8 cellular contexts compared by ENCODE assay signal in the genomic region with DNA sequence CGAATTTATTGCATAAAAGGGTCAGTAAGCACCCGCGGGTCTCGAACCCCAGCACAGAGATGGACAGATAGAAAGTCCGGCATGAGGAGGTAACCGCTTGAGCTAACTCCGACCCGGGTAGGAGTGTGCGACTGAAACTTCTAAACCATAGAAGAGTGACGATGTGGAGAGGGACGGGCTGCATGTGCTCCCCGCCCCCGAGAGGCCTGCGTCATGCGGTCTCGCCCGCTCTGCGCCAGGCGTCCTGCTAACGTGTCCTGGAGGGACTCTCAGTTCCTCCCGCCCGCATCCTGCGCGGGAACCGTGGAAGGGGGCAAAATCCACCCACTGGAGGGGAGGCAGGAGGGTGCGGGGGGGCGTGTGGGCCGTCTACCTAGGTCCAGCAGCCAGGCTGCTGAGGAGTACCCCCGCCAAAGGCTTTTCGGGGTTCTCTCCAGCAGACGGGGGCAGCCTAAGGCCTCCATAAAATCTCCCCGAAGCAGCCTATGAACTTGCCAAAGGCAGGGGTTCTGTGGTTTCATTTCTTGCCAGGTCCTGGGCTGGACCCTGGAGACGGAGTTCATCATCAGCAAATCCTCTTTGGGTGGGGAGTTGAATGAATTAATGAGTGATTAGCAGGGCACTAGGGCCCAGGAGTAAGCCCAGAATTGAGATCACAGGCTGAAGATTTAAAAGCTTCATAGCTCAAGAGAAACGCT. TPM values are rescaled to one million over a fixed set of nuclear protein-coding genes. Genes with fewer than 3 reads are reported as not detected.
DNase-seq lines count a peak whose midpoint lies in the region; TF ChIP-seq lines count a peak whose summit lies in the region.

No MANE protein-coding gene starts in this region.

- DNase-seq in HCEC 1CT (peak; percentile 70), NB4 (ENCODE audit: low read depth) (peak; percentile 79), activated T-helper 1 cell treated with Interleukin-2 at 50 U/mL for 16 hours (ENCODE audit: low read depth) (peak; percentile 34), foreskin melanocyte (peak; percentile 77), osteoblast (ENCODE audit: insufficient read length, low spot score, missing footprints) (peak; percentile 88), thyroid gland (peak; percentile 80 to 83), NCI-H345 (lab: John Stamatoyannopoulos, UW) (no peak)

- intact Hi-C loops in thyroid gland (cut with DNase I) = loop anchor here (10.0 kb wide), 1 partner anchor 94 kb away; no protein-coding TSS in a partner anchor

- peaks cover 3% of the 10 kb centered on the region for H3K4me1 ChIP-seq in osteoblast (ENCODE audit: insufficient read depth, low read length)
- H3K4me1 ChIP-seq in thyroid gland = no peaks in the 10 kb centered on the region

- no peaks in the 10 kb centered on the region for H3K79me2 ChIP-seq in osteoblast (ENCODE audit: insufficient read depth, low read length)

- TF ChIP-seq POLR2A in GM10847 (IDR thresholded peaks at IDR 0.05; ENCODE audit: extremely low read depth, insufficient read length) (peak; percentile 49), NB4 (IDR thresholded peaks at IDR 0.05; ENCODE audit: extremely low read depth, insufficient read length) (no peak), thyroid gland (IDR thresholded peaks at IDR 0.05) (peak in 1 of 2 donors; percentile 45)

- H3K4me2 ChIP-seq in osteoblast (ENCODE audit: insufficient read depth, low read length) = peak overlapping the region; percentile 83

- no peaks in the 10 kb centered on the region for H4K20me1 ChIP-seq in osteoblast (ENCODE audit: insufficient read depth, low read length)

- H3K4me3 ChIP-seq in NB4 (ENCODE audit: low read depth, low read length) (peak overlapping the region; percentile 36), osteoblast (ENCODE audit: insufficient read depth, low read length) (peak overlapping the region; percentile 74), thyroid gland (replicated peaks in 1 of 3) (peak overlapping the region in 1 of 3 donors; percentile 12)

- WGBS in thyroid gland, 2 donors = 46 to 52% methylated on average over 21 to 28 of the region's 34 CpGs

- peak overlapping the region; percentile 53 for H3K27ac ChIP-seq in osteoblast (ENCODE audit: low read depth, low read length)
- peak overlapping the region in 2 of 3 donors; percentile 47 to 82 for H3K27ac ChIP-seq in thyroid gland

- no peak for TF ChIP-seq CTCF in NB4 (IDR thresholded peaks at IDR 0.05; ENCODE audit: low read depth, low read length)
- no peak for TF ChIP-seq CTCF in osteoblast (IDR thresholded peaks at IDR 0.05; ENCODE audit: extremely low read depth, low read depth, low read length)
- TF ChIP-seq CTCF in thyroid gland (IDR thresholded peaks at IDR 0.05) = no peak

- H3K36me3 ChIP-seq in osteoblast (ENCODE audit: insufficient read depth, low read length) (no peaks in the 10 kb centered on the region), thyroid gland (no peaks in the 10 kb centered on the region)

- peak overlapping the region; percentile 23 for H2AFZ ChIP-seq in osteoblast (ENCODE audit: low read length)

- H3K27me3 ChIP-seq in osteoblast (ENCODE audit: insufficient read depth, low read length) = no peaks in the 10 kb centered on the region
- H3K27me3 ChIP-seq in thyroid gland = no peaks in the 10 kb centered on the region

- H3K9me3 ChIP-seq in osteoblast (ENCODE audit: low read depth, low read length) (no peaks in the 10 kb centered on the region), thyroid gland (no peaks in the 10 kb centered on the region)

RNA-seq across cellular contexts. Expression of a gene that starts 51.8 kb away (rescaled TPM):
- total RNA-seq in osteoblast (1,700 and 2,120 TPM in 2 replicates), thyroid gland (10 to 100 TPM; 19.6 to 55.9 (median 38.5) TPM)

RNA-seq across cellular contexts. Expression of a gene that starts 52.0 kb away (rescaled TPM):
- total RNA-seq in osteoblast (58.6 and 61.6 TPM in 2 replicates), thyroid gland (100 to 1,000 TPM in 1 of 4 donors, 10 to 100 TPM in 3; 51.8 to 122 (median 63.3) TPM)

Comparison
In these comparisons a context has a peak if more than half of its experiments do, and no peak if none do; other contexts are left out.
1. RNA of a gene that starts 51.8 kb away (total RNA-seq): 1,700 to 2,120 TPM in osteoblast; 19.6 to 55.9 TPM in thyroid gland; every median in the first group is over 10 times any median in the second.